8 cellular contexts compared by ENCODE assay signal in genomic region chr13:91017031-91017668, GRCh38.
DNase-seq lines count a peak whose midpoint lies in the region; ATAC-seq and TF ChIP-seq lines count a peak whose summit lies in the region.

No MANE protein-coding gene starts in this region.

- H3K36me3 ChIP-seq in transverse colon: no peaks in the 10 kb centered on the region

- H3K27ac ChIP-seq in transverse colon: no peak overlapping the region

- H3K9me3 ChIP-seq in transverse colon: no peaks in the 10 kb centered on the region

- no peaks in the 10 kb centered on the region for H3K27me3 ChIP-seq in transverse colon

- DNase-seq in SIG-M5 treated with dmso at 0.1 percent for 504 hours (lab: John Stamatoyannopoulos, UW; ENCODE audit: unreplicated experiment) (peak; percentile 54), SIG-M5 (lab: John Stamatoyannopoulos, UW) (no peak), NCI-H526 (lab: John Stamatoyannopoulos, UW) (peak; percentile 2 to 55), astrocyte of the spinal cord (ENCODE audit: low read depth, low spot score) (peak; percentile 55), kidney tubule cell (ENCODE audit: low spot score) (peak; percentile 66), transverse colon (no peak)

- no peaks in the 10 kb centered on the region for H3K4me1 ChIP-seq in transverse colon

- ATAC-seq in GM19455 (IDR thresholded peaks at IDR 0.05; ENCODE audit: unreplicated experiment) (peak; percentile 96), HG03432 (IDR thresholded peaks at IDR 0.05; ENCODE audit: unreplicated experiment) (peak; percentile 99)

- no peak overlapping the region for H3K4me3 ChIP-seq in astrocyte of the spinal cord (ENCODE audit: low read depth, low read length)
- H3K4me3 ChIP-seq in transverse colon: no peak overlapping the region

- peak; percentile 81 for TF ChIP-seq CTCF in astrocyte of the spinal cord (IDR thresholded peaks at IDR 0.05; ENCODE audit: low read depth, low read length)
- TF ChIP-seq CTCF in transverse colon (IDR thresholded peaks at IDR 0.05): peak; percentile 28 to 63 (median 57)

- intact Hi-C loops in transverse colon (cut with DNase I; ENCODE audit: low total_unique reads): no loop called here

- no peak for TF ChIP-seq POLR2A in transverse colon (IDR thresholded peaks at IDR 0.05)

- TF ChIP-seq EP300 in transverse colon (IDR thresholded peaks at IDR 0.05; ENCODE audit: low read depth): no peak

- in situ Hi-C loops in astrocyte of the spinal cord (cut with HindIII; ENCODE audit: low sequenced_read_pairs) (no loop called here), transverse colon (cut with MboI; ENCODE audit: low pct_ligation_motif_present in 1 of 4, low pct_unique_long_range_greater_than_20kb in 1 of 4, low sequenced_read_pairs in 3 of 4) (no loop called here)

- 39 to 43% methylated on average over 2 of the region's 2 CpGs for WGBS in transverse colon (ENCODE audit: low coverage in 1 of 2), 2 donors

Comparison
In these comparisons a context has a peak if more than half of its experiments do, and no peak if none do; other contexts are left out.
1. DNase-seq: peak in SIG-M5 treated with dmso at 0.1 percent for 504 hours (single experiment), NCI-H526 (2 of 2), astrocyte of the spinal cord (single experiment) and kidney tubule cell (single experiment); none in SIG-M5 (single experiment) and transverse colon (single experiment).